In the genomic region with DNA sequence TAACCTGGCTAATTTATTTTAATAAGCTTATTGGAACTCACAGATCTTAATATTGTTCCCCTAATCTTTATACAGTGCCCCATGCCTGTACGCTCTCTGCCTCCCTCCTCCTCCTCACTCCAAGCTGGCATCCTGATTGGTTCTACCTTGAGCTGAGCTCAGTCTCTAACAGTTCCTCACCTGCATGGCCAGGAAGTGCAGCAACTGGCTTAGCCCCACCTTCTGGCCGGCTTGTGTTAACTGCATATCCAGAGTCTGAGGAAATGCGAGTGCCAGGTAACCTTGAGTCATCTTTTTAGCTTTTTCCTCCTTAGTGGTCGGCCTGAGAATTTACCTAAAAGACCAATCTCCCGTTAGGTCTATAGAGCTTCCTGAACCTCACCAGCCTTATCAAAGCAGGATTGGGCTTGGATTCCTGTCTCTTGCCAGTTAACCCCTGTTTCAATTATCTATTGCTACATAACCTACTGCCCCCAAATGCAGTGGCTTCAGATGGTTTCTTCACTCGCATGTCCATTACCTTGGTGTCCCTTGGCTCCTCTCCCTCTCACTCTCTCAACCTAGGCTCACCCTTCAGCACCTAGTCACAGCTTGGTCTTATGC, we compare ENCODE assay signal across 8 cellular contexts.
DNase-seq lines count a peak whose midpoint lies in the region; ATAC-seq and TF ChIP-seq lines count a peak whose summit lies in the region.

No MANE protein-coding gene starts in this region.

- no peak overlapping the region for H3K27ac ChIP-seq in Panc1 (ENCODE audit: low read length)

- H3K4me1 ChIP-seq in Panc1 (ENCODE audit: control insufficient read depth, insufficient read depth, low read length), result no peaks in the 10 kb centered on the region

- in situ Hi-C loops in Panc1 (cut with HindIII; ENCODE audit: low pct_unique_long_range_greater_than_20kb, low sequenced_read_pairs), result no loop called here

- peaks cover 17% of the 10 kb centered on the region for H3K27me3 ChIP-seq in Panc1 (ENCODE audit: control insufficient read depth, insufficient read depth, low read length)

- peak; percentile 51 for TF ChIP-seq CTCF in GM12874 (IDR thresholded peaks at IDR 0.05; ENCODE audit: insufficient read depth, low read depth, low read length)
- peak; percentile 72 for TF ChIP-seq CTCF in Panc1 (IDR thresholded peaks at IDR 0.05)
- peak; percentile 33 for TF ChIP-seq CTCF in type B pancreatic cell (conservative IDR thresholded peaks at IDR 0.05)

- no peak overlapping the region for H3K4me3 Mint-ChIP-seq in activated naive CD4-positive, alpha-beta T cell treated with anti-CD3 and anti-CD28 coated beads, Interleukin-2, amount 10 ng/mL, durations not matched to agents 7 days and 5 days
- no peak overlapping the region for H3K4me3 Mint-ChIP-seq in type B pancreatic cell

- no peak overlapping the region for H3K4me3 ChIP-seq in Panc1 (ENCODE audit: low read depth in 2 of 2, low read length in 2 of 2)

- H3K27me3 Mint-ChIP-seq in activated naive CD4-positive, alpha-beta T cell treated with anti-CD3 and anti-CD28 coated beads, Interleukin-2, amount 10 ng/mL, durations not matched to agents 7 days and 5 days, result peaks cover 27% of the 10 kb centered on the region
- no peaks in the 10 kb centered on the region for H3K27me3 Mint-ChIP-seq in type B pancreatic cell

- POLR2A ChIA-PET in Panc1 (lab: Charles Lee), result no interaction called here

- no TSS peak for BruUV-seq in Panc1 (replicated peaks; lab: Mats Ljungman, UMichigan)

- DNase-seq in Panc1 (ENCODE audit: low read depth, low spot score) (no peak), left lobe of liver (ENCODE audit: low spot score) (peak; percentile 48), type B pancreatic cell (ENCODE audit: extremely low spot score, unreplicated experiment) (no peak), pons (ENCODE audit: low spot score) (no peak), SKM-1 (lab: John Stamatoyannopoulos, UW; ENCODE audit: unreplicated experiment) (no peak)
- DNase-seq in activated naive CD4-positive, alpha-beta T cell treated with anti-CD3 and anti-CD28 coated beads, Interleukin-2, amount 10 ng/mL, durations not matched to agents 7 days and 5 days, result peak; percentile 71

- H3K9me3 ChIP-seq in Panc1 (ENCODE audit: control insufficient read depth, insufficient read depth, low read depth, low read length), result no peaks in the 10 kb centered on the region

- H3K36me3 ChIP-seq in Panc1 (ENCODE audit: control insufficient read depth, insufficient read depth, low read length), result no peaks in the 10 kb centered on the region

- intact Hi-C loops in Panc1 (cut with micrococcal nuclease; ENCODE audit: unreplicated experiment), result loop anchor here (5.0 kb wide), 1 partner anchor 200 kb away; no protein-coding TSS in a partner anchor

- H3K9me3 Mint-ChIP-seq in activated naive CD4-positive, alpha-beta T cell treated with anti-CD3 and anti-CD28 coated beads, Interleukin-2, amount 10 ng/mL, durations not matched to agents 7 days and 5 days, result no peaks in the 10 kb centered on the region
- H3K9me3 Mint-ChIP-seq in type B pancreatic cell, result no peaks in the 10 kb centered on the region

- CTCF ChIA-PET in Panc1 (lab: Charles Lee), result interaction anchor here (1.1 kb wide), 1 partner anchor 10 kb away, joined by 3 read pairs; no protein-coding TSS in a partner anchor
- CTCF ChIA-PET in activated naive CD4-positive, alpha-beta T cell treated with anti-CD3 and anti-CD28 coated beads, Interleukin-2, amount 10 ng/mL, durations not matched to agents 7 days and 5 days (lab: Charles Lee), result interaction anchor here (0.6 to 4.1 kb wide), 15 partner anchors 9 to 583 kb away, joined by 3 to 25 read pairs (median 3); no protein-coding TSS in a partner anchor

- no peak overlapping the region for H3K27ac Mint-ChIP-seq in activated naive CD4-positive, alpha-beta T cell treated with anti-CD3 and anti-CD28 coated beads, Interleukin-2, amount 10 ng/mL, durations not matched to agents 7 days and 5 days
- no peak overlapping the region for H3K27ac Mint-ChIP-seq in type B pancreatic cell

- peaks cover 3% of the 10 kb centered on the region for H3K4me1 Mint-ChIP-seq in activated naive CD4-positive, alpha-beta T cell treated with anti-CD3 and anti-CD28 coated beads, Interleukin-2, amount 10 ng/mL, durations not matched to agents 7 days and 5 days
- H3K4me1 Mint-ChIP-seq in type B pancreatic cell (ENCODE audit: unreplicated experiment), result peaks cover 11% of the 10 kb centered on the region

- H3K36me3 Mint-ChIP-seq in activated naive CD4-positive, alpha-beta T cell treated with anti-CD3 and anti-CD28 coated beads, Interleukin-2, amount 10 ng/mL, durations not matched to agents 7 days and 5 days, result no peaks in the 10 kb centered on the region
- no peaks in the 10 kb centered on the region for H3K36me3 Mint-ChIP-seq in type B pancreatic cell

- peak; percentile 65 for ATAC-seq in HG02938 (IDR thresholded peaks at IDR 0.05; ENCODE audit: unreplicated experiment)
- ATAC-seq in Panc1, result peak; percentile 70; the same call in 1 of the 2 replicates
- ATAC-seq in left lobe of liver, result peak; percentile 94

Comparison
In these comparisons a context has a peak if more than half of its experiments do, and no peak if none do; other contexts are left out.
1. DNase-seq: peak in activated naive CD4-positive, alpha-beta T cell treated with anti-CD3 and anti-CD28 coated beads, Interleukin-2, amount 10 ng/mL, durations not matched to agents 7 days and 5 days (single experiment) and left lobe of liver (single experiment); none in Panc1 (single experiment), type B pancreatic cell (single experiment), pons (single experiment) and SKM-1 (single experiment).
2. Peak in every context shown above with its lines, with median percentiles within 50 percentile points of each other: CTCF ChIP-seq and ATAC-seq.